In genomic region chr7:12550956-12551355, GRCh38 we compare ENCODE assay signal across 29 cellular contexts. TPM values are rescaled to one million over a fixed set of nuclear protein-coding genes. Genes with fewer than 3 reads are reported as not detected.
A peak's percentile ranks its signal among the peaks of the same experiment; 100 is the strongest.
DNase-seq lines count a peak whose midpoint lies in the region; ATAC-seq and TF ChIP-seq lines count a peak whose summit lies in the region.
"Had no signal": no experiment of that assay in that cellular context is flagged by ENCODE, and none has a peak within 500 bp of the region (broad histone marks: within the 10 kb centered on the region; RNA-seq: fewer than 3 reads in every experiment).

No MANE protein-coding gene starts in this region.

- H3K27ac Mint-ChIP-seq in T-helper 17 cell (no peak overlapping the region), type B pancreatic cell (no peak overlapping the region)
- H3K27ac Mint-ChIP-seq: activated CD8-positive, alpha-beta T cell treated with anti-CD3 and anti-CD28 coated beads for 36 hours; activated naive CD8-positive, alpha-beta T cell treated with anti-CD3 and anti-CD28 coated beads, Interleukin-2, amount 50 U/mL, for 24 hours; effector memory CD8-positive, alpha-beta T cell; mesothelial cell of epicardium; naive thymus-derived CD8-positive, alpha-beta T cell had no signal

- no peak overlapping the region for H3K4me2 ChIP-seq in GM23248 (ENCODE audit: unreplicated experiment)
- H3K4me2 ChIP-seq: hepatocyte had no signal

- TF ChIP-seq EP300 in sigmoid colon (IDR thresholded peaks at IDR 0.05), result no peak

- 0 out of 2 replicates have a peak, but pooled peaks cover 4% of the 10 kb centered on the region for H3K4me1 ChIP-seq in GM23248 (ENCODE audit: insufficient read depth)
- no peaks in the 10 kb centered on the region for H3K4me1 ChIP-seq in sigmoid colon
- H3K4me1 ChIP-seq: breast epithelium, colonic mucosa, foreskin keratinocyte, left ventricle myocardium inferior, pancreas, right atrium auricular region, SJSA1 had no signal

- H3K79me2 ChIP-seq in GM23248 (ENCODE audit: insufficient read depth), result no peaks in the 10 kb centered on the region
- H3K79me2 ChIP-seq: hepatocyte had no signal

- TF ChIP-seq POLR2A in sigmoid colon (IDR thresholded peaks at IDR 0.05), result no peak

- no peaks in the 10 kb centered on the region for H3K9me3 Mint-ChIP-seq in type B pancreatic cell
- H3K9me3 Mint-ChIP-seq: activated CD8-positive, alpha-beta T cell treated with anti-CD3 and anti-CD28 coated beads for 36 hours; activated naive CD8-positive, alpha-beta T cell treated with anti-CD3 and anti-CD28 coated beads, Interleukin-2, amount 50 U/mL, for 24 hours; effector memory CD8-positive, alpha-beta T cell; mesothelial cell of epicardium had no signal

- H3K27me3 ChIP-seq in GM23248 (replicated peaks; ENCODE audit: insufficient read depth) (no peaks in the 10 kb centered on the region), sigmoid colon (no peaks in the 10 kb centered on the region)
- H3K27me3 ChIP-seq: breast epithelium, colonic mucosa, foreskin keratinocyte, hepatocyte, right atrium auricular region, SJSA1 had no signal

- H3K4me3 ChIP-seq in GM23248, result no peak overlapping the region
- no peak overlapping the region for H3K4me3 ChIP-seq in sigmoid colon
- H3K4me3 ChIP-seq: breast epithelium, colonic mucosa, hepatocyte, left ventricle myocardium inferior, pancreas, right atrium auricular region, SJSA1 had no signal

- H2AFZ ChIP-seq in GM23248, result no peak overlapping the region
- H2AFZ ChIP-seq: hepatocyte had no signal

- peaks cover 7% of the 10 kb centered on the region; the same call in 1 of the 2 replicates for H3F3A ChIP-seq in GM23248 (ENCODE audit: insufficient read depth)

- ATAC-seq in T-helper 17 cell (no peak), GM19452 (IDR thresholded peaks at IDR 0.05; ENCODE audit: unreplicated experiment) (no peak)
- ATAC-seq: activated CD8-positive, alpha-beta T cell treated with anti-CD3 and anti-CD28 coated beads for 36 hours; activated naive CD8-positive, alpha-beta T cell treated with anti-CD3 and anti-CD28 coated beads, Interleukin-2, amount 50 U/mL, for 24 hours; effector memory CD8-positive, alpha-beta T cell; foreskin keratinocyte; naive thymus-derived CD8-positive, alpha-beta T cell; pancreas; stimulated activated naive CD8-positive, alpha-beta T cell treated with anti-CD3 and anti-CD28 coated beads, Interleukin-15, Interleukin-2, amounts not matched to agents 100 U/mL and 50 U/mL, for 24 hours had no signal

- H3K36me3 Mint-ChIP-seq in T-helper 17 cell (ENCODE audit: low read depth) (no peaks in the 10 kb centered on the region), type B pancreatic cell (no peaks in the 10 kb centered on the region)
- H3K36me3 Mint-ChIP-seq: mesothelial cell of epicardium; naive thymus-derived CD8-positive, alpha-beta T cell had no signal

- WGBS in GM23248 (ENCODE audit: low coverage in 1 of 2, low lambda C conversion rate in 2 of 2, missing lambda C conversion rate in 2 of 2), 2 experiments, result 63% methylated on average over 4 of the region's 4 CpGs
- 96 to 97% methylated on average over 4 of the region's 4 CpGs for WGBS in sigmoid colon, 2 donors

- H3K27ac ChIP-seq in GM23248 (no peak overlapping the region), sigmoid colon (no peak overlapping the region)
- H3K27ac ChIP-seq: breast epithelium, colonic mucosa, foreskin keratinocyte, hepatocyte, left ventricle myocardium inferior, pancreas, right atrium auricular region, SJSA1 had no signal

- H3K36me3 ChIP-seq in GM23248 (ENCODE audit: low read depth), result no peaks in the 10 kb centered on the region
- H3K36me3 ChIP-seq in sigmoid colon, result no peaks in the 10 kb centered on the region
- H3K36me3 ChIP-seq: breast epithelium, colonic mucosa, left ventricle myocardium inferior, pancreas, right atrium auricular region, SJSA1 had no signal

- H4K20me1 ChIP-seq in GM23248 (ENCODE audit: insufficient read depth), result no peaks in the 10 kb centered on the region

- H3K4me3 Mint-ChIP-seq in T-helper 17 cell (no peak overlapping the region), type B pancreatic cell (no peak overlapping the region)
- H3K4me3 Mint-ChIP-seq: activated CD8-positive, alpha-beta T cell treated with anti-CD3 and anti-CD28 coated beads for 36 hours; activated naive CD8-positive, alpha-beta T cell treated with anti-CD3 and anti-CD28 coated beads, Interleukin-2, amount 50 U/mL, for 24 hours; effector memory CD8-positive, alpha-beta T cell; mesothelial cell of epicardium; naive thymus-derived CD8-positive, alpha-beta T cell had no signal

- H3K27me3 Mint-ChIP-seq in T-helper 17 cell (peaks cover 10% of the 10 kb centered on the region), type B pancreatic cell (no peaks in the 10 kb centered on the region)
- H3K27me3 Mint-ChIP-seq: activated CD8-positive, alpha-beta T cell treated with anti-CD3 and anti-CD28 coated beads for 36 hours; activated naive CD8-positive, alpha-beta T cell treated with anti-CD3 and anti-CD28 coated beads, Interleukin-2, amount 50 U/mL, for 24 hours had no signal

- H3K9me3 ChIP-seq in GM23248 (ENCODE audit: low read depth) (no peaks in the 10 kb centered on the region), T-helper 17 cell (ENCODE audit: control insufficient read depth, low read length, poor library complexity, severe bottlenecking) (no peaks in the 10 kb centered on the region), sigmoid colon (no peaks in the 10 kb centered on the region)
- H3K9me3 ChIP-seq: breast epithelium, colonic mucosa, left ventricle myocardium inferior, pancreas, right atrium auricular region, SJSA1 had no signal

- TF ChIP-seq CTCF in type B pancreatic cell (conservative IDR thresholded peaks at IDR 0.05) (no peak), sigmoid colon (IDR thresholded peaks at IDR 0.05) (no peak)

- no peaks in the 10 kb centered on the region for H3K9me2 ChIP-seq in GM23248 (ENCODE audit: insufficient read depth)

- H3K9ac ChIP-seq in GM23248, result no peak overlapping the region

- in situ Hi-C loops in GM23248 (cut with MboI), result no loop called here

- intact Hi-C loops in sigmoid colon (cut with DNase I), result no loop called here

- DNase-seq in GM23248 (peak; percentile 48), amniotic epithelial cell (ENCODE audit: low read depth) (peak; percentile 23), kidney glomerular epithelial cell (lab: John Stamatoyannopoulos, UW) (peak; percentile 14), T-helper 17 cell (no peak), type B pancreatic cell (ENCODE audit: extremely low spot score, unreplicated experiment) (no peak), sigmoid colon (no peak)
- DNase-seq: activated CD4-positive, alpha-beta T cell treated with anti-CD3 and anti-CD28 coated beads for 1 hour; activated CD8-positive, alpha-beta T cell treated with anti-CD3 and anti-CD28 coated beads for 36 hours; activated effector memory CD4-positive, alpha-beta T cell treated with anti-CD3 and anti-CD28 coated beads, Interleukin-2, amount 50 U/mL, for 16 hours; activated naive CD8-positive, alpha-beta T cell treated with anti-CD3 and anti-CD28 coated beads, Interleukin-2, amount 50 U/mL, for 24 hours; colonic mucosa; effector memory CD8-positive, alpha-beta T cell; foreskin keratinocyte; Kasumi-1; left ventricle myocardium inferior; naive thymus-derived CD8-positive, alpha-beta T cell; NCI-H1048; NCI-H187; NCI-H748 treated with DMSO at 0.1 percent for 48 hours; pancreas; stimulated activated CD4-positive, alpha-beta T cell treated with anti-CD3 and anti-CD28 coated beads, Interleukin-15, amount 100 ng/mL, for 24 hours; stimulated activated naive CD8-positive, alpha-beta T cell treated with anti-CD3 and anti-CD28 coated beads, Interleukin-15, Interleukin-2, amounts not matched to agents 100 U/mL and 50 U/mL, for 24 hours; T-helper 1 cell had no signal

- H3K4me1 Mint-ChIP-seq in T-helper 17 cell (no peaks in the 10 kb centered on the region), type B pancreatic cell (ENCODE audit: unreplicated experiment) (peaks cover 9% of the 10 kb centered on the region)
- H3K4me1 Mint-ChIP-seq: activated naive CD8-positive, alpha-beta T cell treated with anti-CD3 and anti-CD28 coated beads, Interleukin-2, amount 50 U/mL, for 24 hours; naive thymus-derived CD8-positive, alpha-beta T cell had no signal

RNA-seq across cellular contexts. Expression of gene SCIN, which starts 19.6 kb away (rescaled TPM):
- total RNA-seq in GM23248 (2014; rRNA removed; shearing (Covaris generic)), result 0.13 and 0.32 TPM in 2 replicates
- 0.64 and 0.68 TPM in 2 replicates for polyA plus RNA-seq in GM23248 (2016; fragmentation: Nextera tagmentation; extraction: Ambion mirVana)
- under 1 TPM in 1 of 2 donors, not detected in 1; 0.15 TPM for total RNA-seq in T-helper 17 cell
- 3.4 and 3.9 TPM in 2 replicates for total RNA-seq in type B pancreatic cell (ENCODE audit: low replicate concordance)
- 1 to 10 TPM in 1 of 4 donors, under 1 TPM in 3; 0.28 to 1.8 (median 0.72) TPM for total RNA-seq in sigmoid colon
- 10 to 100 TPM; 14.8 to 59.4 (median 54.1) TPM for polyA plus RNA-seq in sigmoid colon
- total RNA-seq: activated CD8-positive, alpha-beta T cell treated with anti-CD3 and anti-CD28 coated beads for 36 hours; left ventricle myocardium inferior had no signal
- polyA plus RNA-seq: foreskin keratinocyte had no signal

Comparison
In these comparisons a context has a peak if more than half of its experiments do, and no peak if none do; other contexts are left out.
1. DNase-seq: peak in GM23248 (single experiment), amniotic epithelial cell (single experiment) and kidney glomerular epithelial cell (single experiment); none in T-helper 17 cell (0 of 3), type B pancreatic cell (single experiment) and sigmoid colon (single experiment).